Comparison of ENCODE assay signal across 9 cellular contexts in the genomic region with DNA sequence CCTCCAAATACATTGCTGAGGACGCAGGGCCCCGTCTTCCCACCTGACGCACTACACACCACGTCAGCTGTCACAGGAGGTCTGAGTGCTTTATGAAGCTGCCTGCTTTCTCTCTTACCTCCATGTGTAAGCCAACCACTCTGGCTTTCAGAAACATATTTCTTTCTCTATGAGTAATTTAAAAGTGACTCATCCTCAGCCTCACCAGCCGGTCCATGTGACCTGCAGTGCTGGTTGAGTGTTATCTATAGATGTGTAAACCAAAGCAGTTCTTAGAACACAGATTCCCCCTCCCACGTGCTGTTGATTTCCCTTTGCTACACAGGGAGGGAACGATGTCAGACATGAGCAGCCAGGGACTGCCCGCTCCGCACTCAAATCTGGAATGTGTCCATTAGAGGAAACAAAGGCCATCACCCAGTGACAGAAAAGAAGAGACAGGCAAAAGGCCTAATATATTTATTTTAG.
DNase-seq lines count a peak whose midpoint lies in the region; ATAC-seq and TF ChIP-seq lines count a peak whose summit lies in the region.
"Had no signal": no experiment of that assay in that cellular context is flagged by ENCODE, and none has a peak within 500 bp of the region (broad histone marks: within the 10 kb centered on the region; RNA-seq: fewer than 3 reads in every experiment).

No MANE protein-coding gene starts in this region.

- H3K36me3 Mint-ChIP-seq in T-helper 17 cell (ENCODE audit: low read depth), result peaks cover 10% of the 10 kb centered on the region

- no peak for TF ChIP-seq CTCF in ascending aorta (IDR thresholded peaks at IDR 0.05)
- no peak for TF ChIP-seq CTCF in kidney epithelial cell (IDR thresholded peaks at IDR 0.05; ENCODE audit: insufficient read depth, low read length, poor library complexity, severe bottlenecking)

- H3K36me3 ChIP-seq in ascending aorta (no peaks in the 10 kb centered on the region), kidney epithelial cell (ENCODE audit: control insufficient read depth, insufficient read depth, low read length) (no peaks in the 10 kb centered on the region)

- DNase-seq in AG20443 (ENCODE audit: low spot score), result peak; percentile 88
- DNase-seq in GM19240 (ENCODE audit: insufficient read length, low spot score), result peak; percentile 58
- peak; percentile 50 to 73 (median 61) for DNase-seq in T-helper 17 cell
- DNase-seq in ascending aorta (ENCODE audit: low spot score in 2 of 2), result peak; percentile 76 to 91
- DNase-seq in kidney epithelial cell (ENCODE audit: low read depth), result peak; percentile 67
- peak; percentile 89 for DNase-seq in stimulated activated CD4-positive, alpha-beta T cell treated with anti-CD3 and anti-CD28 coated beads, Interleukin-4, amount 100 ng/mL, for 24 hours
- DNase-seq in NCI-H526 treated with DMSO at 0.1 percent for 48 hours (lab: John Stamatoyannopoulos, UW), result no peak

- ATAC-seq in HG03439 (IDR thresholded peaks at IDR 0.05; ENCODE audit: unreplicated experiment), result peak; percentile 51
- peak; percentile 83 for ATAC-seq in T-helper 17 cell

- peak overlapping the region; percentile 94 for H3K4me3 Mint-ChIP-seq in T-helper 17 cell

- H3K9me3 ChIP-seq in T-helper 17 cell (ENCODE audit: control insufficient read depth, low read length, poor library complexity, severe bottlenecking) (no peaks in the 10 kb centered on the region), ascending aorta (no peaks in the 10 kb centered on the region)

- peaks cover 83% of the 10 kb centered on the region for H3K4me1 Mint-ChIP-seq in T-helper 17 cell

- intact Hi-C loops in ascending aorta (cut with DNase I), result loop anchor here (2.0 kb wide), 1 partner anchor 15 kb away; no protein-coding TSS in a partner anchor

- H3K4me1 ChIP-seq in ascending aorta, result peaks cover 12 to 50% of the 10 kb centered on the region in 2 donors

- H3K27ac ChIP-seq in ascending aorta, result peak overlapping the region; percentile 63 to 83
- H3K27ac ChIP-seq: HL-60 had no signal

- no peaks in the 10 kb centered on the region for H3K27me3 ChIP-seq in ascending aorta
- no peaks in the 10 kb centered on the region for H3K27me3 ChIP-seq in kidney epithelial cell (ENCODE audit: control insufficient read depth, insufficient read depth, low read length)

- peak overlapping the region; percentile 100 for H3K27ac Mint-ChIP-seq in T-helper 17 cell

- no peak overlapping the region for H3K4me3 ChIP-seq in ascending aorta
- no peak overlapping the region for H3K4me3 ChIP-seq in kidney epithelial cell (ENCODE audit: low read depth, low read length)

- no peaks in the 10 kb centered on the region for H3K27me3 Mint-ChIP-seq in T-helper 17 cell
